9 cellular contexts compared by ENCODE assay signal in the genomic region with DNA sequence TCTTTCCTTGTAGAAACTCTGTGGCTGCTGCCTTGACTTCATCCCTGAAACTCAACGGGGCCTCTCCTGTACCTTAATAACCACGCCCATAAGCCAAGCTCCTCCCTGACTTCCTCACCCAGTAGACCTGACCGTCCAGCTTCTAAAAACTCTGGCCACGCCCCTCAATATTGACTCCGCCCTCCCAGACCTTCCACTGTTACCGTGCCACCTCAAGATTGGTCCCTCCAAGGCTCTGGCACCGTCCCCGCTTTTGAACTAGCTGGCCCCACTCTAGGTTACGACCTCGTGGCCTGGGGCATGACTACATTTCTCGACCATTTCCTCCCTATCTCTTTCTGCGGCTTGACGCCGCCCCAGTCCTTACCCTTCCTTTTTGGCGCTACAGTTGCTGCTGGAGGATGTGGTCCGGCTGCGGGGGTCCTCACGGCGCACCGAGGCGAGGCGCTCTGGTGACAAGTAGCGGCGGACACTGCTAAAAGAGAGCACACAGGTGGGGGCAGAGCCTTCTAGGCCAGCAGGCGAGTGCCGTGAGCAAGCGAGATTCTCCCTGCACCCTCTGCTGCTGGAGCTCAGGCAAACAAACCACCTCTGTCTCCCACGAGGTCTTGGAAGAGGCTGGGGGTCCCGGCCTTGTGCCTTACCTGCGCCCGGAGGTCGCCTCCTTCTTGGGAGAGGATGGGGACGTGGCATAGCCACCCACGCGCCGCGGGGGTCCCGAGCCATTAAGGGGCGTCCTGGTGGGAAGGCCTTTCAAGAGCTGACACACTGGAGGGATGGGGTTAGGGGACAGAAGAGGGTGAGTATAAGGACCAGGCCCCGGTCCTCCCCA. TPM values are rescaled to one million over a fixed set of nuclear protein-coding genes. Genes with fewer than 3 reads are reported as not detected.
DNase-seq lines count a peak whose midpoint lies in the region; ATAC-seq and TF ChIP-seq lines count a peak whose summit lies in the region.
"Had no signal": no experiment of that assay in that cellular context is flagged by ENCODE, and none has a peak within 500 bp of the region (broad histone marks: within the 10 kb centered on the region; RNA-seq: fewer than 3 reads in every experiment).

No MANE protein-coding gene starts in this region.

- peak; percentile 100 for DNase-seq in HT-29 (ENCODE audit: low spot score)
- DNase-seq in OCI-M2 (lab: John Stamatoyannopoulos, UW; ENCODE audit: unreplicated experiment) = peak; percentile 96
- DNase-seq in activated T-cell treated with anti-CD3 and anti-CD28 coated beads, Interleukin-2, amount 50 U/mL, for 4 hours = peak; percentile 44
- DNase-seq in fibroblast of mammary gland (ENCODE audit: low read depth) = peak; percentile 68
- peak; percentile 91 for DNase-seq in nephron progenitor cell
- peak; percentile 74 for DNase-seq in testis

- peak overlapping the region in 10 of 11 experiments; percentile 50 to 83 (median 73); a peak in 21 of 22 replicates for H3K27ac ChIP-seq in BLaER1 treated with 17β-estradiol and CSF1 and Interleukin-3, amounts not matched to agents 10 nM and 100 nM
- H3K27ac ChIP-seq in testis = peak overlapping the region; percentile 59 to 73

- WGBS in testis, 2 donors = 10 to 13% methylated on average over 17 to 40 of the region's 40 CpGs

- TF ChIP-seq CTCF in fibroblast of mammary gland (conservative IDR thresholded peaks at IDR 0.05; ENCODE audit: control insufficient read depth, insufficient read depth, low read depth, low read length) = no peak
- no peak for TF ChIP-seq CTCF in nephron progenitor cell (IDR thresholded peaks at IDR 0.05)
- no peak for TF ChIP-seq CTCF in testis (IDR thresholded peaks at IDR 0.05)

- peaks cover 0 to 12% (median 0%) of the 10 kb centered on the region in 11 experiments; a peak in 3 of 22 replicates for H4K20me1 ChIP-seq in BLaER1 treated with 17β-estradiol and CSF1 and Interleukin-3, amounts not matched to agents 10 nM and 100 nM

- no peak for TF ChIP-seq POLR2A in testis (IDR thresholded peaks at IDR 0.05)

- peak overlapping the region; percentile 86 to 96 (median 91) for H3K4me2 ChIP-seq in BLaER1 treated with 17β-estradiol and CSF1 and Interleukin-3, amounts not matched to agents 10 nM and 100 nM

- peaks cover 3% of the 10 kb centered on the region for H3K27me3 Mint-ChIP-seq in activated T-cell treated with anti-CD3 and anti-CD28 coated beads, Interleukin-2, amount 50 U/mL, for 4 hours (ENCODE audit: low read depth)
- H3K27me3 Mint-ChIP-seq in nephron progenitor cell (ENCODE audit: low read depth, poor library complexity) = peaks cover 33% of the 10 kb centered on the region

- H3K27ac Mint-ChIP-seq in nephron progenitor cell = peak overlapping the region; percentile 17

- H3K4me3 ChIP-seq in BLaER1 treated with 17β-estradiol and CSF1 and Interleukin-3, amounts not matched to agents 10 nM and 100 nM = peak overlapping the region; percentile 51 to 70 (median 60)
- H3K4me3 ChIP-seq in fibroblast of mammary gland (ENCODE audit: control insufficient read depth, low read depth, low read length) (peak overlapping the region; percentile 28), testis (peak overlapping the region; percentile 40 to 53)

- H3K4me1 Mint-ChIP-seq in activated T-cell treated with anti-CD3 and anti-CD28 coated beads, Interleukin-2, amount 50 U/mL, for 4 hours (ENCODE audit: low read depth) = peaks cover 39% of the 10 kb centered on the region
- peaks cover 44% of the 10 kb centered on the region for H3K4me1 Mint-ChIP-seq in nephron progenitor cell

- peaks cover 8% of the 10 kb centered on the region for H3K9me3 Mint-ChIP-seq in activated T-cell treated with anti-CD3 and anti-CD28 coated beads, Interleukin-2, amount 50 U/mL, for 4 hours
- H3K9me3 Mint-ChIP-seq in nephron progenitor cell = peaks cover 6% of the 10 kb centered on the region

- peak overlapping the region; percentile 63 to 79 (median 73); a peak in 21 of 22 replicates for H3K9ac ChIP-seq in BLaER1 treated with 17β-estradiol and CSF1 and Interleukin-3, amounts not matched to agents 10 nM and 100 nM

- peaks cover 26 to 33% (median 30%) of the 10 kb centered on the region in 11 experiments for H3K27me3 ChIP-seq in BLaER1 treated with 17β-estradiol and CSF1 and Interleukin-3, amounts not matched to agents 10 nM and 100 nM
- no peaks in the 10 kb centered on the region for H3K27me3 ChIP-seq in testis

- intact Hi-C loops in testis (cut with DNase I; ENCODE audit: low total_unique reads) = loop anchor here (10.0 kb wide), 1 partner anchor 117 kb away; no protein-coding TSS in a partner anchor

- H3K36me3 ChIP-seq in BLaER1 treated with 17β-estradiol and CSF1 and Interleukin-3, amounts not matched to agents 10 nM and 100 nM = peaks cover 0 to 5% (median 0%) of the 10 kb centered on the region in 11 experiments; a peak in 1 of 22 replicates
- H3K36me3 ChIP-seq in testis (ENCODE audit: low read depth, missing control alignments) = no peaks in the 10 kb centered on the region

- H3K4me1 ChIP-seq in BLaER1 treated with 17β-estradiol and CSF1 and Interleukin-3, amounts not matched to agents 10 nM and 100 nM = peaks cover 44 to 72% (median 66%) of the 10 kb centered on the region in 10 experiments
- peaks cover 34% of the 10 kb centered on the region for H3K4me1 ChIP-seq in testis

- peaks cover 12% of the 10 kb centered on the region for H3K36me3 Mint-ChIP-seq in activated T-cell treated with anti-CD3 and anti-CD28 coated beads, Interleukin-2, amount 50 U/mL, for 4 hours (ENCODE audit: insufficient read depth)
- peaks cover 4% of the 10 kb centered on the region for H3K36me3 Mint-ChIP-seq in nephron progenitor cell (ENCODE audit: low read depth)

- ATAC-seq in GM19351 (IDR thresholded peaks at IDR 0.05; ENCODE audit: unreplicated experiment) = peak; percentile 36
- ATAC-seq in activated T-cell treated with anti-CD3 and anti-CD28 coated beads, Interleukin-2, amount 50 U/mL, for 4 hours = peak; percentile 7 to 15

- no peaks in the 10 kb centered on the region for H3K9me3 ChIP-seq in BLaER1 treated with 17β-estradiol and CSF1 and Interleukin-3, amounts not matched to agents 10 nM and 100 nM (replicated peaks in 1 of 11)
- H3K9me3 ChIP-seq in testis = no peaks in the 10 kb centered on the region

- peak overlapping the region; percentile 95 for H3K4me3 Mint-ChIP-seq in activated T-cell treated with anti-CD3 and anti-CD28 coated beads, Interleukin-2, amount 50 U/mL, for 4 hours
- peak overlapping the region; percentile 71 for H3K4me3 Mint-ChIP-seq in nephron progenitor cell

RNA-seq across cellular contexts. Expression of a gene that starts 2.3 kb away (rescaled TPM):
- 38.2 and 39.5 TPM in 2 replicates for total RNA-seq in HT-29 (2014; rRNA removed; shearing (Covaris generic))
- total RNA-seq in activated T-cell treated with anti-CD3 and anti-CD28 coated beads, Interleukin-2, amount 50 U/mL, for 4 hours = 100 to 1,000 TPM; 136 to 178 (median 150) TPM
- total RNA-seq in testis = 10 to 100 TPM; 36.3 to 48.4 TPM
- polyA plus RNA-seq in testis (ENCODE audit: insufficient read depth, low read depth, low replicate concordance) = 28.5 TPM

RNA-seq across cellular contexts. Expression of a gene that starts 26.5 kb away (rescaled TPM):
- 4.3 and 5.1 TPM in 2 replicates for total RNA-seq in HT-29 (2014; rRNA removed; shearing (Covaris generic))
- total RNA-seq in activated T-cell treated with anti-CD3 and anti-CD28 coated beads, Interleukin-2, amount 50 U/mL, for 4 hours = 1 to 10 TPM in 2 of 3 donors, under 1 TPM in 1; 0.66 to 1.4 (median 1.0) TPM
- under 1 TPM; 0.16 to 0.74 TPM for total RNA-seq in testis
- polyA plus RNA-seq in testis (ENCODE audit: insufficient read depth, low read depth, low replicate concordance) = 0.50 TPM

RNA-seq across cellular contexts. Expression of a gene that starts 39.5 kb away (rescaled TPM):
- not detected in 2 replicates for total RNA-seq in HT-29 (2014; rRNA removed; shearing (Covaris generic))
- total RNA-seq in activated T-cell treated with anti-CD3 and anti-CD28 coated beads, Interleukin-2, amount 50 U/mL, for 4 hours = under 1 TPM in 1 of 3 donors, not detected in 2; 0.05 TPM
- total RNA-seq in testis = 1 to 10 TPM in 1 of 2 donors, under 1 TPM in 1; 0.81 to 1.9 TPM
- 3.2 TPM for polyA plus RNA-seq in testis (ENCODE audit: insufficient read depth, low read depth, low replicate concordance)
- total RNA-seq: T-helper 1 cell treated with Interleukin-12 subunit alpha and Interleukin-12 subunit beta and Interleukin-4 antibody, amounts not matched to agents 30 ng/mL and 1 ng/mL, for 36 hours had no signal

RNA-seq across cellular contexts. Expression of a gene that starts 50.3 kb away (rescaled TPM):
- 802 and 867 TPM in 2 replicates for total RNA-seq in HT-29 (2014; rRNA removed; shearing (Covaris generic))
- total RNA-seq in activated T-cell treated with anti-CD3 and anti-CD28 coated beads, Interleukin-2, amount 50 U/mL, for 4 hours = 100 to 1,000 TPM; 903 to 949 (median 911) TPM
- total RNA-seq in testis = 100 to 1,000 TPM; 111 to 128 TPM
- polyA plus RNA-seq in testis (ENCODE audit: insufficient read depth, low read depth, low replicate concordance) = 242 TPM

RNA-seq across cellular contexts. Expression of a gene that starts 51.0 kb away (rescaled TPM):
- 34.7 and 36.4 TPM in 2 replicates for total RNA-seq in HT-29 (2014; rRNA removed; shearing (Covaris generic))
- 10 to 100 TPM; 10.3 to 13.2 (median 12.3) TPM for total RNA-seq in activated T-cell treated with anti-CD3 and anti-CD28 coated beads, Interleukin-2, amount 50 U/mL, for 4 hours
- total RNA-seq in testis = 1 to 10 TPM; 5.3 to 6.9 TPM
- polyA plus RNA-seq in testis (ENCODE audit: insufficient read depth, low read depth, low replicate concordance) = 3.5 TPM

Comparison
In these comparisons a context has a peak if more than half of its experiments do, and no peak if none do; other contexts are left out.
1. Peak in every context shown above with its lines: DNase-seq, ATAC-seq, H3K4me3 ChIP-seq and H3K27ac ChIP-seq.
2. DNase-seq: peak in every context shown above with its lines; median percentile 100 in HT-29; 96 in OCI-M2; 91 in nephron progenitor cell; 74 in testis; 68 in fibroblast of mammary gland; 44 in activated T-cell treated with anti-CD3 and anti-CD28 coated beads, Interleukin-2, amount 50 U/mL, for 4 hours.